Comparison of ENCODE assay signal across 1 cellular context in genomic region chr3:196336319-196337145, GRCh38.
TF ChIP-seq lines count a peak whose summit lies in the region.

No MANE protein-coding gene starts in this region.

TF ChIP-seq in GM23338, 12 proteins besides CTCF, POLR2A, EP300 and RAD21 (continued from another document):
- no peak for TF ChIP-seq ZNF462 (CRISPR knock-in tag; IDR thresholded peaks at IDR 0.05)
- no peak for TF ChIP-seq REST (IDR thresholded peaks at IDR 0.05; ENCODE audit: unreplicated experiment)
- no peak for TF ChIP-seq STAT1 (IDR thresholded peaks at IDR 0.05; ENCODE audit: unreplicated experiment)
TF ChIP-seq in GM23338: peak in this region for 0.
